ENCODE assay signal across 9 cellular contexts in the genomic region with DNA sequence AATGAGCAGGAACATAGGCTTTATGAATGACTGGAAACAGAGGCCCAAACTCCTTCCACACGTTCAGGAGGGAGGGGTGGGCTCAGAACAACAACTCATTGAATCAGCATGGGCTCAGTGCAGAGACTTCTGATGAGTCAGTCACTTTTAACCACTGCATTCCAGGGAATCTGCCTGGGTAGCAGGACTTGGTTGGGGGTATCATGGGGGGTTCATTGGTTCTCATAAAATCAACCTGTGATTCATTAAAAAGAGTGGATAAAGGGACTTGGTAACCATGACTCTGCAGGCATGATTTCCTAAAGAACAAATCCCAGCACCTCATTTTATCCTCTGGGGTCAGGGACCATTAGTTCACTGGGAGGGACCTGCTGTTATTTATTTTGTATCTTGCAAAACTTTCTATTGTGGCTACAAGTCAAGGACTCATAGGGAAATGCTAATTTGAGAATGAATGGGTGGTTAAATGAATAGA. TPM values are rescaled to one million over a fixed set of nuclear protein-coding genes. Genes with fewer than 3 reads are reported as not detected.
DNase-seq lines count a peak whose midpoint lies in the region; ATAC-seq and TF ChIP-seq lines count a peak whose summit lies in the region.
"Had no signal": no experiment of that assay in that cellular context is flagged by ENCODE, and none has a peak within 500 bp of the region (broad histone marks: within the 10 kb centered on the region; RNA-seq: fewer than 3 reads in every experiment).

No MANE protein-coding gene starts in this region.

- ATAC-seq in GM18868 (IDR thresholded peaks at IDR 0.05; ENCODE audit: unreplicated experiment) = no peak

- peaks cover 17% of the 10 kb centered on the region for H3K4me1 Mint-ChIP-seq in nephron
- H3K4me1 Mint-ChIP-seq in activated naive CD4-positive, alpha-beta T cell treated with anti-CD3 and anti-CD28 coated beads for 36 hours (ENCODE audit: low read depth) = no peaks in the 10 kb centered on the region

- no peaks in the 10 kb centered on the region for H3K36me3 ChIP-seq in BJ (ENCODE audit: control insufficient read depth, insufficient read depth, low read length)

- H3K4me3 ChIP-seq in BJ (ENCODE audit: low read depth, low read length) = no peak overlapping the region
- no peak overlapping the region for H3K4me3 ChIP-seq in epithelial cell of esophagus (ENCODE audit: low read length)

- CTCF ChIA-PET in BJ (lab: Yijun Ruan, JAX) = no interaction called here
- CTCF ChIA-PET in activated naive CD4-positive, alpha-beta T cell treated with anti-CD3 and anti-CD28 coated beads for 36 hours (lab: Charles Lee) = no interaction called here

- no peak for TF ChIP-seq CTCF in BJ (IDR thresholded peaks at IDR 0.05; ENCODE audit: insufficient read depth, low read depth, low read length)
- no peak for TF ChIP-seq CTCF in epithelial cell of esophagus (IDR thresholded peaks at IDR 0.05; ENCODE audit: insufficient read depth, low read depth, low read length, missing control alignments)
- TF ChIP-seq CTCF in nephron (IDR thresholded peaks at IDR 0.05; ENCODE audit: unreplicated experiment in 3 of 3) = no peak

- intact Hi-C loops in activated naive CD4-positive, alpha-beta T cell treated with anti-CD3 and anti-CD28 coated beads for 36 hours (cut with micrococcal nuclease) = no loop called here
- intact Hi-C loops in posterior cingulate gyrus (cut with DNase I) = no loop called here

- peaks cover 3% of the 10 kb centered on the region for H3K36me3 Mint-ChIP-seq in nephron (ENCODE audit: low read depth)
- no peaks in the 10 kb centered on the region for H3K36me3 Mint-ChIP-seq in activated naive CD4-positive, alpha-beta T cell treated with anti-CD3 and anti-CD28 coated beads for 36 hours (ENCODE audit: low read depth)

- H3K27me3 Mint-ChIP-seq in nephron (ENCODE audit: low read depth) = no peaks in the 10 kb centered on the region
- H3K27me3 Mint-ChIP-seq in activated naive CD4-positive, alpha-beta T cell treated with anti-CD3 and anti-CD28 coated beads for 36 hours (ENCODE audit: low read depth) = peaks cover 2% of the 10 kb centered on the region

- POLR2A ChIA-PET in BJ (lab: Charles Lee) = no interaction called here

- peak; percentile 84 for DNase-seq in BJ (ENCODE audit: low read depth)
- DNase-seq in RKO (ENCODE audit: low spot score) = peak; percentile 50
- peak; percentile 42 for DNase-seq in epithelial cell of esophagus (ENCODE audit: low read depth)
- no peak for DNase-seq in activated naive CD4-positive, alpha-beta T cell treated with anti-CD3 and anti-CD28 coated beads for 36 hours
- no peak for DNase-seq in posterior cingulate gyrus
- DNase-seq in NCI-H748 (lab: John Stamatoyannopoulos, UW; ENCODE audit: unreplicated experiment) = no peak
- DNase-seq: T-helper 2 cell had no signal

- peak overlapping the region; percentile 66 to 87 (median 81) for H3K27ac Mint-ChIP-seq in nephron
- H3K27ac Mint-ChIP-seq in activated naive CD4-positive, alpha-beta T cell treated with anti-CD3 and anti-CD28 coated beads for 36 hours = no peak overlapping the region

- H3K27me3 ChIP-seq in BJ (ENCODE audit: control insufficient read depth, insufficient read depth, low read length) = no peaks in the 10 kb centered on the region

- H3K9me3 Mint-ChIP-seq in nephron = peaks cover 4% of the 10 kb centered on the region
- peaks cover 8% of the 10 kb centered on the region for H3K9me3 Mint-ChIP-seq in activated naive CD4-positive, alpha-beta T cell treated with anti-CD3 and anti-CD28 coated beads for 36 hours

- no peak overlapping the region for H3K4me3 Mint-ChIP-seq in nephron
- no peak overlapping the region for H3K4me3 Mint-ChIP-seq in activated naive CD4-positive, alpha-beta T cell treated with anti-CD3 and anti-CD28 coated beads for 36 hours

RNA-seq across cellular contexts. Expression of gene ITGB3, which starts 13.8 kb away (rescaled TPM):
- 5.4 and 6.3 TPM in 2 replicates for polyA plus RNA-seq in BJ (2011; rRNA removed)
- polyA minus RNA-seq in BJ (2011; rRNA and poly(A)+ RNA removed) = 7.6 and 8.8 TPM in 2 replicates
- total RNA-seq in activated naive CD4-positive, alpha-beta T cell treated with anti-CD3 and anti-CD28 coated beads for 36 hours = not detected

RNA-seq across cellular contexts. Expression of gene EFCAB13, which starts 56.4 kb away (rescaled TPM):
- polyA plus RNA-seq in BJ (2011; rRNA removed) = 0.22 and 0.93 TPM in 2 replicates
- polyA minus RNA-seq in BJ (2011; rRNA and poly(A)+ RNA removed) = 0.33 and 2.0 TPM in 2 replicates
- 1 to 10 TPM; 7.0 to 7.1 TPM for total RNA-seq in activated naive CD4-positive, alpha-beta T cell treated with anti-CD3 and anti-CD28 coated beads for 36 hours

RNA-seq across cellular contexts. Expression of gene MYL4, which starts 58.2 kb away (rescaled TPM):
- polyA plus RNA-seq in BJ (2011; rRNA removed) = 0.13 and 0.21 TPM in 2 replicates
- polyA minus RNA-seq in BJ (2011; rRNA and poly(A)+ RNA removed) = 0.33 TPM in 1 of 2 replicates, not detected in the other
- total RNA-seq in activated naive CD4-positive, alpha-beta T cell treated with anti-CD3 and anti-CD28 coated beads for 36 hours = not detected

Comparison
In these comparisons a context has a peak if more than half of its experiments do, and no peak if none do; other contexts are left out.
1. DNase-seq: peak in BJ (single experiment), RKO (single experiment) and epithelial cell of esophagus (single experiment); none in activated naive CD4-positive, alpha-beta T cell treated with anti-CD3 and anti-CD28 coated beads for 36 hours (single experiment), posterior cingulate gyrus (0 of 10) and NCI-H748 (single experiment).